1 cellular context compared by ENCODE assay signal in genomic region chr4:98514930-98515809, GRCh38.
A peak's percentile ranks its signal among the peaks of the same experiment; 100 is the strongest.
TF ChIP-seq lines count a peak whose summit lies in the region.

No MANE protein-coding gene starts in this region.

TF ChIP-seq in GM23338, 12 proteins besides CTCF, POLR2A, EP300 and RAD21 (continued from another document):
- peak; percentile 67; the same call in 1 of the 2 replicates for TF ChIP-seq ZNF462 (CRISPR knock-in tag; IDR thresholded peaks at IDR 0.05)
